Comparison of ENCODE assay signal across 24 cellular contexts in genomic region chr14:32300146-32300545, GRCh38. TPM values are rescaled to one million over a fixed set of nuclear protein-coding genes. Genes with fewer than 3 reads are reported as not detected.
DNase-seq lines count a peak whose midpoint lies in the region; ATAC-seq and TF ChIP-seq lines count a peak whose summit lies in the region.
"Had no signal": no experiment of that assay in that cellular context is flagged by ENCODE, and none has a peak within 500 bp of the region (broad histone marks: within the 10 kb centered on the region; RNA-seq: fewer than 3 reads in every experiment).

No MANE protein-coding gene starts in this region.

- H3K36me3 ChIP-seq in H7 (replicated peaks; ENCODE audit: control insufficient read depth, insufficient read depth, low read length) (no peaks in the 10 kb centered on the region), SJCRH30 (no peaks in the 10 kb centered on the region), tibial artery (no peaks in the 10 kb centered on the region)
- H3K36me3 ChIP-seq: neutrophil had no signal

- peak overlapping the region; percentile 26 for H3K27ac Mint-ChIP-seq in nephron progenitor cell
- H3K27ac Mint-ChIP-seq: activated naive CD8-positive, alpha-beta T cell; activated T-cell treated with anti-CD3 and anti-CD28 coated beads, Interleukin-2, amount 50 U/mL, for 24 hours; immature natural killer cell; progenitor cell of endocrine pancreas; WTC11 had no signal

- H3K4me3 ChIP-seq in H7 (ENCODE audit: insufficient read depth, low read depth, low read length) (no peak overlapping the region), SJCRH30 (no peak overlapping the region), tibial artery (no peak overlapping the region)

- no peaks in the 10 kb centered on the region for H3K9me3 Mint-ChIP-seq in nephron progenitor cell
- H3K9me3 Mint-ChIP-seq: activated T-cell treated with anti-CD3 and anti-CD28 coated beads, Interleukin-2, amount 50 U/mL, for 24 hours; immature natural killer cell; WTC11 had no signal

- TF ChIP-seq CTCF in nephron progenitor cell (IDR thresholded peaks at IDR 0.05) (no peak), tibial artery (IDR thresholded peaks at IDR 0.05) (no peak)

- H3K36me3 Mint-ChIP-seq in nephron progenitor cell (ENCODE audit: low read depth): no peaks in the 10 kb centered on the region
- H3K36me3 Mint-ChIP-seq: immature natural killer cell, WTC11 had no signal

- no peaks in the 10 kb centered on the region for H3K27me3 ChIP-seq in H7 (ENCODE audit: control insufficient read depth, insufficient read depth, low read length)
- no peaks in the 10 kb centered on the region for H3K27me3 ChIP-seq in SJCRH30
- no peaks in the 10 kb centered on the region for H3K27me3 ChIP-seq in tibial artery
- H3K27me3 ChIP-seq: neutrophil had no signal

- H3K27ac ChIP-seq in SJCRH30: peak overlapping the region; percentile 1; the same call in 1 of the 2 replicates
- H3K27ac ChIP-seq in tibial artery: no peak overlapping the region
- H3K27ac ChIP-seq: 22Rv1, neutrophil had no signal

- no peaks in the 10 kb centered on the region for H3K27me3 Mint-ChIP-seq in nephron progenitor cell (ENCODE audit: low read depth, poor library complexity)
- H3K27me3 Mint-ChIP-seq: activated naive CD8-positive, alpha-beta T cell; activated T-cell treated with anti-CD3 and anti-CD28 coated beads, Interleukin-2, amount 50 U/mL, for 24 hours; progenitor cell of endocrine pancreas had no signal

- H3K9me3 ChIP-seq in SJCRH30 (replicated peaks) (no peaks in the 10 kb centered on the region), tibial artery (no peaks in the 10 kb centered on the region)
- H3K9me3 ChIP-seq: neutrophil had no signal

- intact Hi-C loops in tibial artery (cut with DNase I; ENCODE audit: low total_unique reads): no loop called here

- ATAC-seq in HG02571 (IDR thresholded peaks at IDR 0.05; ENCODE audit: unreplicated experiment): no peak
- ATAC-seq: WTC11 had no signal

- no peak overlapping the region for H3K4me3 Mint-ChIP-seq in nephron progenitor cell
- H3K4me3 Mint-ChIP-seq: activated naive CD8-positive, alpha-beta T cell; activated T-cell treated with anti-CD3 and anti-CD28 coated beads, Interleukin-2, amount 50 U/mL, for 24 hours; immature natural killer cell; WTC11 had no signal

- DNase-seq in DMS 273 (lab: John Stamatoyannopoulos, UW; ENCODE audit: unreplicated experiment) (peak; percentile 27), DMS 273 treated with DMSO at 0.1 percent for 48 hours (lab: John Stamatoyannopoulos, UW) (no peak), H7 (peak; percentile 19), SJCRH30 (peak; percentile 63 to 75), nephron progenitor cell (no peak), NOMO-1 treated with dmso at 0.1 percent for 144 hours (lab: John Stamatoyannopoulos, UW; ENCODE audit: unreplicated experiment) (no peak), tibial artery (no peak)
- DNase-seq: activated CD4-positive, alpha-beta T cell treated with anti-CD3 and anti-CD28 coated beads, Interleukin-2, amount 50 U/mL, for 1 hour; activated effector memory CD4-positive, alpha-beta T cell treated with anti-CD3 and anti-CD28 coated beads, Interleukin-2, amount 50 U/mL, for 16 hours; activated T-cell treated with anti-CD3 and anti-CD28 coated beads, Interleukin-2, amount 50 U/mL, for 24 hours; DMS79 treated with DMSO at 0.1 percent for 48 hours; GDM1; immature natural killer cell; NCI-H1694; NCI-H526 treated with DMSO at 0.1 percent for 48 hours; stimulated activated CD4-positive, alpha-beta T cell treated with anti-CD3 and anti-CD28 coated beads, Interleukin-4, amount 100 ng/mL, for 24 hours; substantia nigra; T1000 had no signal

- peaks cover 10% of the 10 kb centered on the region for H3K4me1 Mint-ChIP-seq in nephron progenitor cell
- H3K4me1 Mint-ChIP-seq: immature natural killer cell, WTC11 had no signal

- peaks cover 10% of the 10 kb centered on the region for H3K4me1 ChIP-seq in SJCRH30
- H3K4me1 ChIP-seq in tibial artery: no peaks in the 10 kb centered on the region

RNA-seq across cellular contexts. Expression of gene AKAP6, which starts 29.0 kb away (rescaled TPM):
- total RNA-seq in H7 (2014; rRNA removed; shearing (Covaris generic)): 0.22 and 0.28 TPM in 2 replicates
- 11.4 and 14.6 TPM in 2 replicates for total RNA-seq in SJCRH30 (2014; rRNA removed; shearing (Covaris generic))

Comparison
In these comparisons a context has a peak if more than half of its experiments do, and no peak if none do; other contexts are left out.
1. DNase-seq: peak in DMS 273 (single experiment), H7 (single experiment) and SJCRH30 (2 of 2); none in DMS 273 treated with DMSO at 0.1 percent for 48 hours (single experiment), nephron progenitor cell (single experiment), NOMO-1 treated with dmso at 0.1 percent for 144 hours (single experiment) and tibial artery (0 of 2).